In the genomic region with DNA sequence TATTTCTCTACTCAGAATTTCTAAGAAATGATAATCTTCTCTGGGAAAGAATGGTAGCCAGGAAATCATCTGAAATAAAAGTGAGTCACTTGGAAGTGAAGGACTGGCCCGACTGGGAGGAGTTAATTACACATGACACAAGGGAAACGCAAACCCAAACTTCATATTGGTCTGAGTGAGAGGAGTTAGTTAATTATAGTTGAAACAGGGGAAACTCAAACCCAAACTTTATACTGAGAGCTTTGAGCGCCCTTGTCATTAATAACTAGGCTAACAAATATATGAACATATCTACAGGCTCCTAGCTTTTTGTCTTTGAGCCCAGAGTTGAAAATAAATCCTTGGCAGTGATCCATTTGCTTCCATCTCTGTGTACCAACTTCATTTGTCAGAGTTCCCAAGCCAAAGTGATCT, we compare ENCODE assay signal across 9 cellular contexts.
DNase-seq lines count a peak whose midpoint lies in the region; ATAC-seq and TF ChIP-seq lines count a peak whose summit lies in the region.
"Had no signal": no experiment of that assay in that cellular context is flagged by ENCODE, and none has a peak within 500 bp of the region (broad histone marks: within the 10 kb centered on the region; RNA-seq: fewer than 3 reads in every experiment).

No MANE protein-coding gene starts in this region.

- DNase-seq in NCI-H446 treated with DMSO at 0.1 percent for 48 hours (lab: John Stamatoyannopoulos, UW) (peak; percentile 47), mesothelial cell of epicardium (ENCODE audit: low spot score in 2 of 2, unreplicated experiment in 2 of 2) (no peak), upper lobe of right lung (no peak), NCI-H1092 treated with DMSO at 0.1 percent for 48 hours (lab: John Stamatoyannopoulos, UW) (no peak), DMS 273 treated with DMSO at 0.1 percent for 48 hours (lab: John Stamatoyannopoulos, UW) (no peak), D341Med (ENCODE audit: low spot score) (no peak), 8988T (no peak)

- no peaks in the 10 kb centered on the region for H3K27me3 Mint-ChIP-seq in mesothelial cell of epicardium (ENCODE audit: low read depth)
- H3K27me3 Mint-ChIP-seq: activated naive CD4-positive, alpha-beta T cell treated with anti-CD3 and anti-CD28 coated beads, Interleukin-2, amount 50 U/mL, for 24 hours had no signal

- H3K27ac ChIP-seq in duodenal mucosa (ENCODE audit: low read depth, low read length) (peak overlapping the region; percentile 45), upper lobe of right lung (peak overlapping the region; percentile 28)

- peaks cover 9% of the 10 kb centered on the region for H3K9me3 Mint-ChIP-seq in mesothelial cell of epicardium
- H3K9me3 Mint-ChIP-seq: activated naive CD4-positive, alpha-beta T cell treated with anti-CD3 and anti-CD28 coated beads, Interleukin-2, amount 50 U/mL, for 24 hours had no signal

- H3K4me1 ChIP-seq in duodenal mucosa (ENCODE audit: control insufficient read depth in 1 of 2, insufficient read depth in 2 of 2, low read length in 2 of 2) (no peaks in the 10 kb centered on the region), upper lobe of right lung (no peaks in the 10 kb centered on the region)

- no peak overlapping the region for H3K9ac ChIP-seq in duodenal mucosa (ENCODE audit: low read depth in 1 of 2, low read length in 2 of 2)

- H3K27me3 ChIP-seq in duodenal mucosa (ENCODE audit: control insufficient read depth in 1 of 2, insufficient read depth in 2 of 2, low read length in 2 of 2) (no peaks in the 10 kb centered on the region), upper lobe of right lung (no peaks in the 10 kb centered on the region)

- H3K4me1 Mint-ChIP-seq in mesothelial cell of epicardium, result peaks cover 54% of the 10 kb centered on the region
- H3K4me1 Mint-ChIP-seq: activated naive CD4-positive, alpha-beta T cell treated with anti-CD3 and anti-CD28 coated beads, Interleukin-2, amount 50 U/mL, for 24 hours had no signal

- peak overlapping the region; percentile 59 for H3K4me3 Mint-ChIP-seq in mesothelial cell of epicardium
- H3K4me3 Mint-ChIP-seq: activated naive CD4-positive, alpha-beta T cell treated with anti-CD3 and anti-CD28 coated beads, Interleukin-2, amount 50 U/mL, for 24 hours had no signal

- H3K36me3 ChIP-seq in duodenal mucosa (ENCODE audit: control insufficient read depth in 1 of 2, insufficient read depth in 2 of 2, low read length in 2 of 2), result no peaks in the 10 kb centered on the region
- H3K36me3 ChIP-seq in upper lobe of right lung, result no peaks in the 10 kb centered on the region

- H3K9me3 ChIP-seq in duodenal mucosa (ENCODE audit: control insufficient read depth in 1 of 2, low read length in 2 of 2) (no peaks in the 10 kb centered on the region), upper lobe of right lung (no peaks in the 10 kb centered on the region)

- TF ChIP-seq CTCF in mesothelial cell of epicardium (IDR thresholded peaks at IDR 0.05; ENCODE audit: unreplicated experiment) (no peak), upper lobe of right lung (IDR thresholded peaks at IDR 0.05) (no peak)

- ATAC-seq in upper lobe of right lung, result no peak

- peak overlapping the region; percentile 100 for H3K27ac Mint-ChIP-seq in mesothelial cell of epicardium
- H3K27ac Mint-ChIP-seq: activated naive CD4-positive, alpha-beta T cell treated with anti-CD3 and anti-CD28 coated beads, Interleukin-2, amount 50 U/mL, for 24 hours had no signal

- H3K4me3 ChIP-seq in duodenal mucosa (ENCODE audit: low read depth in 1 of 2, low read length in 2 of 2) (no peak overlapping the region), upper lobe of right lung (no peak overlapping the region)

- H3K36me3 Mint-ChIP-seq in mesothelial cell of epicardium, result no peaks in the 10 kb centered on the region
- H3K36me3 Mint-ChIP-seq: activated naive CD4-positive, alpha-beta T cell treated with anti-CD3 and anti-CD28 coated beads, Interleukin-2, amount 50 U/mL, for 24 hours had no signal

- intact Hi-C loops in upper lobe of right lung (cut with DNase I), result no loop called here
